22 cellular contexts compared by ENCODE assay signal in the genomic region with DNA sequence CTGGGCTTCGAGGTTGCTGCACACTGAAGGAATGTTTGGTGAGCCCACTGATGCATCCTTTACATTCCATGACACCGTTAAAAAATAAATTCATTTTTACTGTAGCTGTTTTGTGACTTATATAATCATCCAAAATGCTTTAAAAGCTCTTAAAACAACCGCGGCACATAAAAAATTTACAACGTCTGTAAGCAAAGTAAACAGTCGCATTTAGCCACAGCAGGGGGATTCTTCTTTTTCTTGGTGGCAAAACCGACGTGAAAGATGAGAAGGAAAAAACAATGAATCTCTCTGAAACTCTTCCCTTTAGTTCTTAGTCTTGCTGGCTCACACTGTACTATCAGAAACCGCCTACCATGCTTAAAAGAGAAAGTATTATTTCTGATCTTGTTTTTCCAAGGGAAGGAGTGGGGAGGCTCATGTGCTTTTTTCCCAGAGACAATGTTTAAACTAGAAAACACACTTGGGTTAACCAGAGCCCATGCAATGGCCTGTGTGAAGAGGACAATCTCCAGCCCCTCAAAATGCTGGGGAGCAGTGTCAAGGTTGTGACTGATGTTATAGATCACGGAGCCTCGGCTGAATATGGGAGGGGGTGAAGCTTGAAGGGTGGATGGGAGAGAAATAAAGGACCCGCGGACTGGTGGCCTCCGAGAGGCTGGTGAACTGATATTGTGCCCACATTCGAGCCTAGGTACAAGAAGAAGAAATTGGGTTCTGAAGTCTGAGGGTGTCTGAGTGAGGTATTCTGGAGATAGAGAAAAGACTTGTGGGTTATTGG.
DNase-seq lines count a peak whose midpoint lies in the region; ATAC-seq, FAIRE-seq and TF ChIP-seq lines count a peak whose summit lies in the region.
"Had no signal": no experiment of that assay in that cellular context is flagged by ENCODE, and none has a peak within 500 bp of the region (broad histone marks: within the 10 kb centered on the region; RNA-seq: fewer than 3 reads in every experiment).

No MANE protein-coding gene starts in this region.

- peak overlapping the region; percentile 97 for H3K4me2 ChIP-seq in GM12878 (ENCODE audit: control insufficient read depth, insufficient read depth)
- H3K4me2 ChIP-seq: A549 had no signal

- H4K20me1 ChIP-seq in GM12878 (ENCODE audit: control insufficient read depth, insufficient read depth), result no peaks in the 10 kb centered on the region

- POLR2A ChIA-PET in activated CD4-positive, alpha-beta memory T cell treated with anti-CD3 and anti-CD28 coated beads for 36 hours (lab: Charles Lee), result interaction anchor here (0.6 to 1.5 kb wide), 6 partner anchors 9 to 431 kb away, joined by 3 to 5 read pairs (median 4); no protein-coding TSS in a partner anchor
- POLR2A ChIA-PET in activated CD4-positive, alpha-beta memory T cell treated with anti-CD3 and anti-CD28 coated beads, Interleukin-2, amount 10 ng/mL, durations not matched to agents 7 days and 5 days (lab: Charles Lee), result no interaction called here
- POLR2A ChIA-PET in HEK293 (lab: Yijun Ruan, JAX) (no interaction called here), GM12878 (lab: Charles Lee) (interaction anchor here (1.2 to 3.6 kb wide), 11 partner anchors 10 to 91 kb away, joined by 3 to 28 read pairs (median 6); a partner anchor contains a TSS)
- POLR2A ChIA-PET in CD4-positive, alpha-beta memory T cell (lab: Charles Lee; ENCODE audit: partially characterized antibody), result no interaction called here

- peaks cover 5% of the 10 kb centered on the region for H3K27me3 Mint-ChIP-seq in activated CD4-positive, alpha-beta memory T cell treated with anti-CD3 and anti-CD28 coated beads for 36 hours
- H3K27me3 Mint-ChIP-seq in activated CD4-positive, alpha-beta memory T cell treated with anti-CD3 and anti-CD28 coated beads, Interleukin-2, amount 10 ng/mL, durations not matched to agents 7 days and 5 days, result peaks cover 15% of the 10 kb centered on the region
- H3K27me3 Mint-ChIP-seq in CD4-positive, alpha-beta memory T cell, result peaks cover 17 to 23% of the 10 kb centered on the region in 2 donors

- TF ChIP-seq POLR2A in GM12878 (IDR thresholded peaks at IDR 0.05; ENCODE audit: low read depth, low read length), result no peak
- TF ChIP-seq POLR2A in sigmoid colon (IDR thresholded peaks at IDR 0.05), result no peak

- H3K36me3 Mint-ChIP-seq in activated CD4-positive, alpha-beta memory T cell treated with anti-CD3 and anti-CD28 coated beads for 36 hours, result no peaks in the 10 kb centered on the region
- no peaks in the 10 kb centered on the region for H3K36me3 Mint-ChIP-seq in activated CD4-positive, alpha-beta memory T cell treated with anti-CD3 and anti-CD28 coated beads, Interleukin-2, amount 10 ng/mL, durations not matched to agents 7 days and 5 days (ENCODE audit: low read depth)
- H3K36me3 Mint-ChIP-seq in CD4-positive, alpha-beta memory T cell, result no peaks in the 10 kb centered on the region

- H3K9me3 Mint-ChIP-seq in activated CD4-positive, alpha-beta memory T cell treated with anti-CD3 and anti-CD28 coated beads for 36 hours, result no peaks in the 10 kb centered on the region
- no peaks in the 10 kb centered on the region for H3K9me3 Mint-ChIP-seq in activated CD4-positive, alpha-beta memory T cell treated with anti-CD3 and anti-CD28 coated beads, Interleukin-2, amount 10 ng/mL, durations not matched to agents 7 days and 5 days
- no peaks in the 10 kb centered on the region for H3K9me3 Mint-ChIP-seq in CD4-positive, alpha-beta memory T cell
- H3K9me3 Mint-ChIP-seq: HFFc6 had no signal

- H3K27me3 ChIP-seq in GM12878 (replicated peaks in 1 of 2; ENCODE audit: control insufficient read depth in 2 of 2, insufficient read depth in 2 of 2, low read length in 1 of 2) (no peaks in the 10 kb centered on the region), sigmoid colon (peaks cover 0 to 30% (median 7%) of the 10 kb centered on the region in 3 donors)
- peaks cover 5% of the 10 kb centered on the region for H3K27me3 ChIP-seq in CD4-positive, alpha-beta memory T cell (ENCODE audit: insufficient read depth, low read length)
- H3K27me3 ChIP-seq: vagina had no signal

- in situ Hi-C loops in GM12878 (cut with MboI), result loop anchor here (5.0 kb wide), 1 partner anchor 168 kb away; no protein-coding TSS in a partner anchor

- peak overlapping the region; percentile 9; the same call in 1 of the 2 replicates for H2AFZ ChIP-seq in GM12878 (ENCODE audit: control insufficient read depth, low read depth, low read length)

- TF ChIP-seq CTCF in HEK293 (tag by site-specific recombination; IDR thresholded peaks at IDR 0.05) (no peak), GM12878 (IDR thresholded peaks at IDR 0.05 in 2 of 3, conservative IDR thresholded peaks at IDR 0.05 in 1 of 3; ENCODE audit: control insufficient read depth in 2 of 3, extremely low read depth in 1 of 3, insufficient read depth in 1 of 3, low read depth in 3 of 3, low read length in 3 of 3) (no peak), sigmoid colon (IDR thresholded peaks at IDR 0.05) (no peak)

- ATAC-seq in GM12878, result no peak
- no peak for ATAC-seq in Right ventricle myocardium inferior
- ATAC-seq: A549, heart left ventricle, mucosa of descending colon had no signal

- H3K27ac ChIP-seq in HEK293 (ENCODE audit: extremely low read depth, low read depth, low read length) (no peak overlapping the region), GM12878 (ENCODE audit: control insufficient read depth, insufficient read depth) (peak overlapping the region; percentile 100), sigmoid colon (no peak overlapping the region)
- no peak overlapping the region for H3K27ac ChIP-seq in CD4-positive, alpha-beta memory T cell (ENCODE audit: low read depth, low read length)
- H3K27ac ChIP-seq: A549, adrenal gland, breast epithelium, heart left ventricle, left ventricle myocardium inferior, suprapubic skin, vagina had no signal

- no peak for FAIRE-seq in GM12878 (lab: Jason Lieb, UNC)
- FAIRE-seq: A549 had no signal

- H3K27ac Mint-ChIP-seq in activated CD4-positive, alpha-beta memory T cell treated with anti-CD3 and anti-CD28 coated beads for 36 hours, result peak overlapping the region; percentile 75
- H3K27ac Mint-ChIP-seq in activated CD4-positive, alpha-beta memory T cell treated with anti-CD3 and anti-CD28 coated beads, Interleukin-2, amount 10 ng/mL, durations not matched to agents 7 days and 5 days, result no peak overlapping the region
- H3K27ac Mint-ChIP-seq in CD4-positive, alpha-beta memory T cell, result peak overlapping the region in 1 of 7 donors; percentile 14
- H3K27ac Mint-ChIP-seq: HFFc6 had no signal

- H3K9ac ChIP-seq in GM12878 (ENCODE audit: control insufficient read depth, insufficient read depth, low read length), result peak overlapping the region; percentile 86

- no peaks in the 10 kb centered on the region for H3K36me3 ChIP-seq in HEK293 (ENCODE audit: control insufficient read depth in 2 of 2, insufficient read depth in 1 of 2, low read length in 2 of 2)
- H3K36me3 ChIP-seq in GM12878 (ENCODE audit: control insufficient read depth in 2 of 2, insufficient read depth in 2 of 2, low read length in 1 of 2), result no peaks in the 10 kb centered on the region
- H3K36me3 ChIP-seq in sigmoid colon, result no peaks in the 10 kb centered on the region
- H3K36me3 ChIP-seq in CD4-positive, alpha-beta memory T cell (ENCODE audit: insufficient read depth, low read length), result no peaks in the 10 kb centered on the region
- H3K36me3 ChIP-seq: adrenal gland, breast epithelium, heart left ventricle, left ventricle myocardium inferior, spleen, suprapubic skin, vagina had no signal

- SMC1A ChIA-PET in GM12878 (lab: Charles Lee; ENCODE audit: uncharacterized antibody, unreplicated experiment), result interaction anchor here (0.6 to 18.6 kb wide), 14 partner anchors 9 to 172 kb away, joined by 3 to 338 read pairs (median 5); a partner anchor contains a TSS

- CTCF ChIA-PET in activated CD4-positive, alpha-beta memory T cell treated with anti-CD3 and anti-CD28 coated beads for 36 hours (lab: Charles Lee), result interaction anchor here (1.2 to 12.9 kb wide), 6 partner anchors 9 to 170 kb away, joined by 3 to 281 read pairs (median 14); no protein-coding TSS in a partner anchor
- CTCF ChIA-PET in activated CD4-positive, alpha-beta memory T cell treated with anti-CD3 and anti-CD28 coated beads, Interleukin-2, amount 10 ng/mL, durations not matched to agents 7 days and 5 days (lab: Charles Lee), result interaction anchor here (8.1 kb wide), 1 partner anchor 170 kb away, joined by 145 read pairs; no protein-coding TSS in a partner anchor
- CTCF ChIA-PET in HEK293 (lab: Yijun Ruan, JAX), result interaction anchor here (0.5 to 16.0 kb wide), 7 partner anchors 24 to 170 kb away, joined by 3 to 292 read pairs (median 4); no protein-coding TSS in a partner anchor
- CTCF ChIA-PET in GM12878 (lab: Yijun Ruan, JAX), result interaction anchor here (0.7 to 12.2 kb wide), 14 partner anchors 8 to 168 kb away, joined by 3 to 337 read pairs (median 14); a partner anchor contains a TSS
- CTCF ChIA-PET in CD4-positive, alpha-beta memory T cell (lab: Charles Lee; ENCODE audit: partially characterized antibody), result interaction anchor here (0.8 to 11.7 kb wide), 3 partner anchors 26 to 169 kb away, joined by 3 to 276 read pairs (median 11); no protein-coding TSS in a partner anchor

- no peak for TF ChIP-seq RAD21 in GM12878 (IDR thresholded peaks at IDR 0.05; ENCODE audit: insufficient read depth, low read depth, low read length)

- H3K9me3 ChIP-seq in HEK293 (ENCODE audit: control insufficient read depth, insufficient read depth, low read depth, low read length), result no peaks in the 10 kb centered on the region
- no peaks in the 10 kb centered on the region for H3K9me3 ChIP-seq in GM12878 (replicated peaks; ENCODE audit: control insufficient read depth, insufficient read depth, low read length)
- no peaks in the 10 kb centered on the region for H3K9me3 ChIP-seq in sigmoid colon
- no peaks in the 10 kb centered on the region for H3K9me3 ChIP-seq in CD4-positive, alpha-beta memory T cell (ENCODE audit: control insufficient read depth in 1 of 2, low read length in 2 of 2)
- H3K9me3 ChIP-seq: A549, adrenal gland, breast epithelium, heart left ventricle, left ventricle myocardium inferior, mucosa of descending colon, spleen, suprapubic skin, vagina had no signal

- no peak for TF ChIP-seq EP300 in GM12878 (IDR thresholded peaks at IDR 0.05; ENCODE audit: borderline replicate concordance in 1 of 2, control insufficient read depth in 1 of 2, low read depth in 2 of 2, low read length in 2 of 2)
- TF ChIP-seq EP300 in sigmoid colon (IDR thresholded peaks at IDR 0.05), result no peak

- H3K4me1 ChIP-seq in HEK293 (ENCODE audit: control insufficient read depth, insufficient read depth, low read length), result peaks cover 3% of the 10 kb centered on the region; the same call in 1 of the 2 replicates
- H3K4me1 ChIP-seq in GM12878 (ENCODE audit: control insufficient read depth, insufficient read depth, low read length), result peaks cover 95% of the 10 kb centered on the region
- H3K4me1 ChIP-seq in sigmoid colon, result peaks cover 0 to 6% (median 2%) of the 10 kb centered on the region in 4 donors
- peaks cover 6% of the 10 kb centered on the region for H3K4me1 ChIP-seq in CD4-positive, alpha-beta memory T cell (ENCODE audit: insufficient read depth, low read length)
- H3K4me1 ChIP-seq: A549, adrenal gland, breast epithelium, suprapubic skin had no signal

- no peak overlapping the region for H3K4me3 Mint-ChIP-seq in activated CD4-positive, alpha-beta memory T cell treated with anti-CD3 and anti-CD28 coated beads for 36 hours
- H3K4me3 Mint-ChIP-seq in activated CD4-positive, alpha-beta memory T cell treated with anti-CD3 and anti-CD28 coated beads, Interleukin-2, amount 10 ng/mL, durations not matched to agents 7 days and 5 days, result no peak overlapping the region
- H3K4me3 Mint-ChIP-seq in CD4-positive, alpha-beta memory T cell, result no peak overlapping the region
- H3K4me3 Mint-ChIP-seq: HFFc6 had no signal

- intact Hi-C loops in activated CD4-positive, alpha-beta memory T cell treated with anti-CD3 and anti-CD28 coated beads for 36 hours (cut with micrococcal nuclease), result loop anchor here (1.0 to 2.0 kb wide), 4 partner anchors 17 to 101 kb away; no protein-coding TSS in a partner anchor
- intact Hi-C loops in GM12878 (cut with micrococcal nuclease; ENCODE audit: unreplicated experiment) (loop anchor here (2.0 kb wide), 2 partner anchors 43 to 87 kb away; no protein-coding TSS in a partner anchor), sigmoid colon (cut with DNase I) (no loop called here), Right ventricle myocardium inferior (cut with DNase I) (no loop called here)
- intact Hi-C loops in CD4-positive, alpha-beta memory T cell (cut with micrococcal nuclease), result no loop called here

- DNase-seq in activated CD4-positive, alpha-beta memory T cell treated with anti-CD3 and anti-CD28 coated beads for 36 hours, result no peak
- no peak for DNase-seq in activated CD4-positive, alpha-beta memory T cell treated with anti-CD3 and anti-CD28 coated beads, Interleukin-2, amount 10 ng/mL, durations not matched to agents 7 days and 5 days
- DNase-seq in GM12878 (ENCODE audit: low read depth, low spot score), result no peak
- peak; percentile 32 for DNase-seq in sigmoid colon
- no peak for DNase-seq in SKM-1 treated with dmso at 0.1 percent for 144 hours (lab: John Stamatoyannopoulos, UW; ENCODE audit: unreplicated experiment)
- DNase-seq in Right ventricle myocardium inferior (ENCODE audit: missing footprints), result no peak
- DNase-seq in CD4-positive, alpha-beta memory T cell, result no peak
- DNase-seq: activated CD4-positive, alpha-beta T cell treated with anti-CD3 and anti-CD28 coated beads, Interleukin-2, amount 50 U/mL, for 1 hour; adrenal gland; C1 segment of cervical spinal cord; heart left ventricle; HFFc6; left ventricle myocardium inferior; mucosa of descending colon; NCI-H1105 treated with DMSO at 0.1 percent for 48 hours; NCI-H526; spleen had no signal

- H3K4me1 Mint-ChIP-seq in activated CD4-positive, alpha-beta memory T cell treated with anti-CD3 and anti-CD28 coated beads for 36 hours (ENCODE audit: low read depth), result peaks cover 51% of the 10 kb centered on the region
- H3K4me1 Mint-ChIP-seq in activated CD4-positive, alpha-beta memory T cell treated with anti-CD3 and anti-CD28 coated beads, Interleukin-2, amount 10 ng/mL, durations not matched to agents 7 days and 5 days, result peaks cover 33% of the 10 kb centered on the region
- peaks cover 7 to 35% (median 20%) of the 10 kb centered on the region in 4 donors for H3K4me1 Mint-ChIP-seq in CD4-positive, alpha-beta memory T cell

- RAD21 ChIA-PET in GM12878 (lab: Charles Lee; ENCODE audit: unreplicated experiment), result interaction anchor here (0.7 to 8.2 kb wide), 15 partner anchors 7 to 173 kb away, joined by 3 to 194 read pairs (median 10); a partner anchor contains a TSS

- peaks cover 15% of the 10 kb centered on the region for H3K79me2 ChIP-seq in GM12878 (ENCODE audit: control insufficient read depth, insufficient read depth, low read length)

- 81% methylated on average over 15 of the region's 15 CpGs for WGBS in GM12878 (ENCODE audit: insufficient coverage, insufficient replicate concordance, low lambda C conversion rate, missing lambda C conversion rate)
- WGBS in sigmoid colon, 2 donors, result 41 to 64% methylated on average over 15 of the region's 15 CpGs

- H3K4me3 ChIP-seq in HEK293 (ENCODE audit: low read depth, low read length) (no peak overlapping the region), GM12878 (peak overlapping the region; percentile 44; the same call in 1 of the 2 replicates), sigmoid colon (no peak overlapping the region)
- no peak overlapping the region for H3K4me3 ChIP-seq in CD4-positive, alpha-beta memory T cell (ENCODE audit: low read length in 2 of 2)
- H3K4me3 ChIP-seq: A549, adrenal gland, breast epithelium, heart left ventricle, left ventricle myocardium inferior, mucosa of descending colon, spleen, suprapubic skin, vagina had no signal

- no TSS peak for BruUV-seq in GM12878 (replicated peaks; lab: Mats Ljungman, UMichigan)

Comparison
In these comparisons a context has a peak if more than half of its experiments do, and no peak if none do; other contexts are left out.
1. POLR2A ChIA-PET loops: an anchor here in activated CD4-positive, alpha-beta memory T cell treated with anti-CD3 and anti-CD28 coated beads for 36 hours (0.6 to 1.5 kb wide) and GM12878 (1.2 to 3.6 kb wide); none called in activated CD4-positive, alpha-beta memory T cell treated with anti-CD3 and anti-CD28 coated beads, Interleukin-2, amount 10 ng/mL, durations not matched to agents 7 days and 5 days, HEK293 and CD4-positive, alpha-beta memory T cell.
2. intact Hi-C loops: an anchor here in activated CD4-positive, alpha-beta memory T cell treated with anti-CD3 and anti-CD28 coated beads for 36 hours (1.0 to 2.0 kb wide) and GM12878 (2.0 kb wide); none called in sigmoid colon, Right ventricle myocardium inferior and CD4-positive, alpha-beta memory T cell.